In genomic region chr11:65857500-65858353, GRCh38 we compare ENCODE assay signal across 1 cellular context.
A peak's percentile ranks its signal among the peaks of the same experiment; 100 is the strongest.
TF ChIP-seq lines count a peak whose summit lies in the region.

CFL1 (minus strand) TSS chr11:65858180; CDS start chr11:65858099, 81 bp downstream.

TF ChIP-seq in HepG2, 621 proteins besides CTCF, POLR2A, EP300 and RAD21 (continued from another document and continues in another):
- peak; percentile 71; the same call in 1 of the 2 replicates for TF ChIP-seq ZBTB39 (CRISPR knock-in tag; IDR thresholded peaks at IDR 0.05)
- no peak for TF ChIP-seq PBX3 (CRISPR knock-in tag; IDR thresholded peaks at IDR 0.05; ENCODE audit: borderline replicate concordance)
- TF ChIP-seq CCDC6 (CRISPR knock-in tag; IDR thresholded peaks at IDR 0.05), result peak; percentile 94
- TF ChIP-seq ZFP36L1 (CRISPR knock-in tag; IDR thresholded peaks at IDR 0.05), result peak; percentile 78; the same call in 1 of the 2 replicates
- TF ChIP-seq NR0B2 (CRISPR knock-in tag; IDR thresholded peaks at IDR 0.05), result peak; percentile 91
- peak; percentile 68; the same call in 1 of the 2 replicates for TF ChIP-seq MAX (IDR thresholded peaks at IDR 0.05)
- no peak for TF ChIP-seq PBX2 (CRISPR knock-in tag; IDR thresholded peaks at IDR 0.05)
- TF ChIP-seq HOMEZ (CRISPR knock-in tag; IDR thresholded peaks at IDR 0.05; ENCODE audit: low read depth), result no peak
- 0 out of 2 replicates have a peak, but pooled peaks have one; percentile 72 for TF ChIP-seq ZNF749 (CRISPR knock-in tag; IDR thresholded peaks at IDR 0.05; ENCODE audit: borderline replicate concordance)
- no peak for TF ChIP-seq HNF1A (IDR thresholded peaks at IDR 0.05; ENCODE audit: low read depth)
- peak; percentile 82; the same call in 1 of the 2 replicates for TF ChIP-seq HNF1A (CRISPR knock-in tag; IDR thresholded peaks at IDR 0.05; ENCODE audit: borderline replicate concordance)
- no peak for TF ChIP-seq NFYB (CRISPR knock-in tag; IDR thresholded peaks at IDR 0.05)
- TF ChIP-seq ZMYM4 (CRISPR knock-in tag; IDR thresholded peaks at IDR 0.05), result peak; percentile 59; the same call in 1 of the 2 replicates
- TF ChIP-seq ZNF614 (CRISPR knock-in tag; IDR thresholded peaks at IDR 0.05; ENCODE audit: borderline replicate concordance), result no peak
- TF ChIP-seq ZNF512B (CRISPR knock-in tag; IDR thresholded peaks at IDR 0.05; ENCODE audit: borderline replicate concordance), result no peak
- TF ChIP-seq CCAR2 (optimal IDR thresholded peaks at IDR 0.05; ENCODE audit: low read depth, low read length), result no peak
- TF ChIP-seq ZNF44 (CRISPR knock-in tag; IDR thresholded peaks at IDR 0.05), result no peak
- TF ChIP-seq PHF21A (CRISPR knock-in tag; IDR thresholded peaks at IDR 0.05), result no peak
- peak; percentile 6; the same call in 1 of the 2 replicates for TF ChIP-seq ZFP90 (CRISPR knock-in tag; IDR thresholded peaks at IDR 0.05; ENCODE audit: borderline replicate concordance)
- TF ChIP-seq ZNF431 (CRISPR knock-in tag; IDR thresholded peaks at IDR 0.05; ENCODE audit: borderline replicate concordance, low read depth), result no peak
- TF ChIP-seq MAFG (CRISPR knock-in tag; IDR thresholded peaks at IDR 0.05), result no peak
- no peak for TF ChIP-seq ZKSCAN1 (IDR thresholded peaks at IDR 0.05; ENCODE audit: low read length)
- TF ChIP-seq HNF4G (IDR thresholded peaks at IDR 0.05; ENCODE audit: borderline replicate concordance, low read depth, low read length), result no peak
- TF ChIP-seq HNF4G (CRISPR knock-in tag; IDR thresholded peaks at IDR 0.05; ENCODE audit: borderline replicate concordance, low read depth), result no peak
- TF ChIP-seq HNF1B (CRISPR knock-in tag; IDR thresholded peaks at IDR 0.05), result peak; percentile 87
- 0 out of 2 replicates have a peak, but pooled peaks have one; percentile 48 for TF ChIP-seq PRDM10 (CRISPR knock-in tag; IDR thresholded peaks at IDR 0.05; ENCODE audit: low read depth)
- peak; percentile 75; the same call in 1 of the 2 replicates for TF ChIP-seq STAT5B (CRISPR knock-in tag; IDR thresholded peaks at IDR 0.05)
- TF ChIP-seq CENPBD1 (CRISPR knock-in tag; IDR thresholded peaks at IDR 0.05; ENCODE audit: borderline replicate concordance, low read depth), result no peak
- no peak for TF ChIP-seq ZBTB1 (CRISPR knock-in tag; IDR thresholded peaks at IDR 0.05; ENCODE audit: borderline replicate concordance)
- TF ChIP-seq ZNF460 (CRISPR knock-in tag; IDR thresholded peaks at IDR 0.05; ENCODE audit: borderline replicate concordance), result no peak; the same call in 1 of the 2 replicates
